Comparison of ENCODE assay signal across 15 cellular contexts in the genomic region with DNA sequence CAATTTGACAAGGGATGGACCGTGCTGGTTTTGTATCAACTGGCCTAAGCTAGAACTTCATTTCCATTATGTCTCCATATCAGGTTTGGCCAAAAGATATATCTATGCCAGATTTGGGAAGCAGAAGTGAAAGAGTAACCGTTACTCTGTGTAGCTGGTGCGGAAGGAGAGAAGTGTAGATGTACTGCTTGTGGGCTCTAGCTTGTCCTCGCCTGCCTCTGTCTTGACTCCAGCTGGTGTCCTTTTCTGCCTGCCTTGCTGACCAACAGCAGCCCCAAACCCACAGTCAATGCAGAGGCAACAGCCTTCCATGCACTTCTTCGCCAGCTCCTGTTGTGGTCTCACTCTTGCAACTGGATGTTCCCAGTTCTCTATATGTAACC.
"Had no signal": no experiment of that assay in that cellular context is flagged by ENCODE, and none has a peak within 500 bp of the region (broad histone marks: within the 10 kb centered on the region; RNA-seq: fewer than 3 reads in every experiment).

No MANE protein-coding gene starts in this region.

- H3K36me3 ChIP-seq: adrenal gland, heart left ventricle, lower lobe of right lung, tibial artery, uterus had no signal

- H3K4me3 Mint-ChIP-seq: activated naive CD4-positive, alpha-beta T cell treated with anti-CD3 and anti-CD28 coated beads, Interleukin-2, amount 50 U/mL, for 24 hours; neural crest cell had no signal

- DNase-seq: activated CD4-positive, alpha-beta T cell treated with anti-CD3 and anti-CD28 coated beads, Interleukin-2, amount 50 U/mL, for 4 hours; activated CD4-positive, CD25-positive, alpha-beta regulatory T cell treated with anti-CD3 and anti-CD28 coated beads, Interleukin-2, amount 50 U/mL, for 72 hours; activated effector memory CD4-positive, alpha-beta T cell treated with Interleukin-2 at 50 U/mL for 16 hours; activated T-cell treated with anti-CD3 and anti-CD28 coated beads, Interleukin-2, amount 50 U/mL, for 1 hour; dermis blood vessel endothelial cell; heart left ventricle; lower lobe of right lung; stimulated activated CD4-positive, alpha-beta T cell treated with anti-CD3 and anti-CD28 coated beads, Interleukin-1b, Interleukin-23, amount 100 ng/mL, for 48 hours; T1000; tibial artery; uterus had no signal

- H3K27ac ChIP-seq: adrenal gland, epithelial cell of prostate, heart left ventricle, lower lobe of right lung, tibial artery, uterus had no signal

- H3K9me3 Mint-ChIP-seq: activated naive CD4-positive, alpha-beta T cell treated with anti-CD3 and anti-CD28 coated beads, Interleukin-2, amount 50 U/mL, for 24 hours had no signal

- H3K9me3 ChIP-seq: adrenal gland, lower lobe of right lung, tibial artery, uterus had no signal

- H3K4me1 Mint-ChIP-seq: activated naive CD4-positive, alpha-beta T cell treated with anti-CD3 and anti-CD28 coated beads, Interleukin-2, amount 50 U/mL, for 24 hours; neural crest cell had no signal

- H3K4me3 ChIP-seq: adrenal gland, heart left ventricle, lower lobe of right lung, tibial artery, uterus had no signal

- H3K27me3 ChIP-seq: adrenal gland, heart left ventricle, tibial artery, uterus had no signal

- H3K36me3 Mint-ChIP-seq: activated naive CD4-positive, alpha-beta T cell treated with anti-CD3 and anti-CD28 coated beads, Interleukin-2, amount 50 U/mL, for 24 hours had no signal

- ATAC-seq: heart left ventricle, lower lobe of right lung had no signal

- H3K27ac Mint-ChIP-seq: activated naive CD4-positive, alpha-beta T cell treated with anti-CD3 and anti-CD28 coated beads, Interleukin-2, amount 50 U/mL, for 24 hours had no signal

- H3K4me1 ChIP-seq: adrenal gland, heart left ventricle, lower lobe of right lung, tibial artery, uterus had no signal
